Comparison of ENCODE assay signal across 15 cellular contexts in the genomic region with DNA sequence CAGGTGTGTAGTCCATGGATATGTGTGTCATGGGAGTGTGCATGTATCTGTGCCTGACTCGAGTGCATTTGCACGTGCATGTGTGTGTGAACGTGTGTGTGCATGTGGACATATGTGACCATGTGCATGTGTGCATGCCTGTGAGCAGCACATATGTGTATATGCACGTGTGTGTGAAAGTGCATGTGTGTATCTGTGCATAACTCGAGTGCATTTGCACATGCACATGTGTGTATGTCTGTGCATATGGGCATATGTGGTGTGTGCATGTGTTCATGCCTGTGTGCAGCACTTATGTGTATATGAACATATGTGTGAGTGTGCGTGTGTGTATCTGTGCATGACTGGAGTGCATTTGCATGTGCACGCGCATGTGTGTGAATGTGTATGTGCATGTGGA. TPM values are rescaled to one million over a fixed set of nuclear protein-coding genes. Genes with fewer than 3 reads are reported as not detected.
DNase-seq lines count a peak whose midpoint lies in the region; ATAC-seq and FAIRE-seq lines count a peak whose summit lies in the region.
"Had no signal": no experiment of that assay in that cellular context is flagged by ENCODE, and none has a peak within 500 bp of the region (broad histone marks: within the 10 kb centered on the region; RNA-seq: fewer than 3 reads in every experiment).

No MANE protein-coding gene starts in this region.

- no peak overlapping the region for H3K4me3 ChIP-seq in trophoblast cell (ENCODE audit: low read depth, low read length)
- H3K4me3 ChIP-seq: SK-N-MC had no signal

- no peaks in the 10 kb centered on the region for H3K79me1 ChIP-seq in trophoblast cell (ENCODE audit: low read length)

- no peak overlapping the region for H4K12ac ChIP-seq in trophoblast cell (ENCODE audit: low read depth, low read length)

- peak overlapping the region; percentile 69 for H3K27ac Mint-ChIP-seq in activated CD4-positive, alpha-beta T cell treated with anti-CD3 and anti-CD28 coated beads, Interleukin-2, amount 10 ng/mL, durations not matched to agents 7 days and 5 days
- H3K27ac Mint-ChIP-seq in activated CD8-positive, alpha-beta T cell treated with anti-CD3 and anti-CD28 coated beads, Interleukin-2, amount 10 ng/mL, durations not matched to agents 7 days and 5 days = peak overlapping the region; percentile 83

- H4K91ac ChIP-seq in trophoblast cell (ENCODE audit: low read depth, low read length) = no peak overlapping the region

- peak; percentile 99 for FAIRE-seq in HTR-8/SVneo (lab: Jason Lieb, UNC)

- no peaks in the 10 kb centered on the region for H3K36me3 Mint-ChIP-seq in activated CD4-positive, alpha-beta T cell treated with anti-CD3 and anti-CD28 coated beads, Interleukin-2, amount 10 ng/mL, durations not matched to agents 7 days and 5 days (ENCODE audit: low read depth)
- H3K36me3 Mint-ChIP-seq in activated CD8-positive, alpha-beta T cell treated with anti-CD3 and anti-CD28 coated beads, Interleukin-2, amount 10 ng/mL, durations not matched to agents 7 days and 5 days (ENCODE audit: low read depth) = no peaks in the 10 kb centered on the region

- no peaks in the 10 kb centered on the region for H3K79me2 ChIP-seq in trophoblast cell (ENCODE audit: control insufficient read depth, insufficient read depth, low read length, poor library complexity)

- POLR2A ChIA-PET in activated CD4-positive, alpha-beta T cell treated with anti-CD3 and anti-CD28 coated beads, Interleukin-2, amount 10 ng/mL, durations not matched to agents 7 days and 5 days (lab: Charles Lee) = no interaction called here
- POLR2A ChIA-PET in activated CD8-positive, alpha-beta T cell treated with anti-CD3 and anti-CD28 coated beads, Interleukin-2, amount 10 ng/mL, durations not matched to agents 7 days and 5 days (lab: Charles Lee) = no interaction called here

- no peak overlapping the region for H2AK5ac ChIP-seq in trophoblast cell (ENCODE audit: low read length)

- H3K18ac ChIP-seq in trophoblast cell (ENCODE audit: low read length) = no peak overlapping the region

- H3K9me3 ChIP-seq in trophoblast cell (ENCODE audit: insufficient read depth, low read depth, low read length) = peaks cover 10% of the 10 kb centered on the region
- H3K9me3 ChIP-seq: BE2C had no signal

- no peaks in the 10 kb centered on the region for H3K27me3 Mint-ChIP-seq in activated CD4-positive, alpha-beta T cell treated with anti-CD3 and anti-CD28 coated beads, Interleukin-2, amount 10 ng/mL, durations not matched to agents 7 days and 5 days
- H3K27me3 Mint-ChIP-seq in activated CD8-positive, alpha-beta T cell treated with anti-CD3 and anti-CD28 coated beads, Interleukin-2, amount 10 ng/mL, durations not matched to agents 7 days and 5 days (ENCODE audit: low read depth) = no peaks in the 10 kb centered on the region

- no peaks in the 10 kb centered on the region for H3K9me3 Mint-ChIP-seq in activated CD4-positive, alpha-beta T cell treated with anti-CD3 and anti-CD28 coated beads, Interleukin-2, amount 10 ng/mL, durations not matched to agents 7 days and 5 days
- H3K9me3 Mint-ChIP-seq in activated CD8-positive, alpha-beta T cell treated with anti-CD3 and anti-CD28 coated beads, Interleukin-2, amount 10 ng/mL, durations not matched to agents 7 days and 5 days (ENCODE audit: insufficient read depth) = no peaks in the 10 kb centered on the region

- no peak overlapping the region for H2BK120ac ChIP-seq in trophoblast cell (ENCODE audit: insufficient read depth, low read length, poor library complexity)

- no peak overlapping the region for H3K4me2 ChIP-seq in trophoblast cell (ENCODE audit: low read length)

- no peak overlapping the region for H3K4ac ChIP-seq in trophoblast cell (ENCODE audit: low read depth, low read length)

- no CpG with 5 or more reads among the region's 8 CpGs for WGBS in trophoblast cell (ENCODE audit: extremely low coverage, insufficient coverage, insufficient read length)

- H3K36me3 ChIP-seq in trophoblast cell (ENCODE audit: control insufficient read depth in 1 of 2, insufficient read depth in 2 of 2, low read length in 2 of 2) = no peaks in the 10 kb centered on the region
- H3K36me3 ChIP-seq: BE2C had no signal

- H3K14ac ChIP-seq in trophoblast cell (ENCODE audit: low read length) = no peak overlapping the region

- no peak overlapping the region for H2BK12ac ChIP-seq in trophoblast cell (ENCODE audit: low read length)

- peaks cover 33% of the 10 kb centered on the region for H3K4me1 Mint-ChIP-seq in activated CD4-positive, alpha-beta T cell treated with anti-CD3 and anti-CD28 coated beads, Interleukin-2, amount 10 ng/mL, durations not matched to agents 7 days and 5 days
- H3K4me1 Mint-ChIP-seq in activated CD8-positive, alpha-beta T cell treated with anti-CD3 and anti-CD28 coated beads, Interleukin-2, amount 10 ng/mL, durations not matched to agents 7 days and 5 days (ENCODE audit: low read depth) = peaks cover 23% of the 10 kb centered on the region

- no peak overlapping the region for H2AFZ ChIP-seq in trophoblast cell (ENCODE audit: insufficient read depth, low read length, poor library complexity)

- no peak overlapping the region for H4K8ac ChIP-seq in trophoblast cell (ENCODE audit: low read depth, low read length)

- no peak overlapping the region for H3K4me3 Mint-ChIP-seq in activated CD4-positive, alpha-beta T cell treated with anti-CD3 and anti-CD28 coated beads, Interleukin-2, amount 10 ng/mL, durations not matched to agents 7 days and 5 days
- H3K4me3 Mint-ChIP-seq in activated CD8-positive, alpha-beta T cell treated with anti-CD3 and anti-CD28 coated beads, Interleukin-2, amount 10 ng/mL, durations not matched to agents 7 days and 5 days = no peak overlapping the region

- H3K27ac ChIP-seq in trophoblast cell (ENCODE audit: low read depth, low read length) = no peak overlapping the region
- H3K27ac ChIP-seq: 22Rv1, SK-N-MC had no signal

- H3K4me1 ChIP-seq in trophoblast cell (ENCODE audit: control insufficient read depth in 1 of 2, insufficient read depth in 2 of 2, low read length in 2 of 2) = no peaks in the 10 kb centered on the region

- no peak overlapping the region for H2BK5ac ChIP-seq in trophoblast cell (ENCODE audit: low read depth, low read length, poor library complexity)

- no peak for ATAC-seq in activated CD8-positive, alpha-beta T cell treated with anti-CD3 and anti-CD28 coated beads, Interleukin-2, amount 10 ng/mL, durations not matched to agents 7 days and 5 days

- no peak overlapping the region for H3K9ac ChIP-seq in trophoblast cell (ENCODE audit: low read length)

- no peaks in the 10 kb centered on the region for H3K27me3 ChIP-seq in trophoblast cell (ENCODE audit: insufficient read depth, low read length)
- H3K27me3 ChIP-seq: BE2C had no signal

- CTCF ChIA-PET in activated CD4-positive, alpha-beta T cell treated with anti-CD3 and anti-CD28 coated beads, Interleukin-2, amount 10 ng/mL, durations not matched to agents 7 days and 5 days (lab: Charles Lee) = interaction anchor here (0.6 kb wide), 1 partner anchor 334 kb away, joined by 3 read pairs; no protein-coding TSS in a partner anchor
- CTCF ChIA-PET in activated CD8-positive, alpha-beta T cell treated with anti-CD3 and anti-CD28 coated beads, Interleukin-2, amount 10 ng/mL, durations not matched to agents 7 days and 5 days (lab: Charles Lee) = interaction anchor here (2.4 kb wide), 1 partner anchor 15 kb away, joined by 15 read pairs; no protein-coding TSS in a partner anchor

- peak overlapping the region; percentile 63 for H3K23ac ChIP-seq in trophoblast cell (ENCODE audit: low read length)

- no peak for DNase-seq in activated CD4-positive, alpha-beta T cell treated with anti-CD3 and anti-CD28 coated beads, Interleukin-2, amount 10 ng/mL, durations not matched to agents 7 days and 5 days
- no peak for DNase-seq in activated CD4-positive, alpha-beta T cell treated with anti-CD3 and anti-CD28 coated beads, Interleukin-2, amount 50 U/mL, for 4 hours
- DNase-seq in HTR-8/SVneo (ENCODE audit: insufficient read length, low spot score) = no peak
- DNase-seq in activated CD8-positive, alpha-beta T cell treated with anti-CD3 and anti-CD28 coated beads, Interleukin-2, amount 10 ng/mL, durations not matched to agents 7 days and 5 days = no peak
- DNase-seq in trophoblast cell = no peak
- no peak for DNase-seq in stimulated activated naive CD4-positive, alpha-beta T cell (lab: John Stamatoyannopoulos, UW)
- DNase-seq in RKO (ENCODE audit: low spot score) = no peak
- DNase-seq in cortex of kidney (lab: John Stamatoyannopoulos, UW) = no peak
- DNase-seq: BE2C, COR-L47, NCI-H2029 treated with DMSO at 0.1 percent for 48 hours, NCI-H2171 treated with DMSO at 0.1 percent for 48 hours, NCI-H446 treated with DMSO at 0.1 percent for 48 hours had no signal

RNA-seq across cellular contexts. Expression of gene GNA12, which starts 35.2 kb away (rescaled TPM):
- total RNA-seq in activated CD4-positive, alpha-beta T cell treated with anti-CD3 and anti-CD28 coated beads, Interleukin-2, amount 10 ng/mL, durations not matched to agents 7 days and 5 days = 10 to 100 TPM; 16.2 to 17.1 TPM
- 10 to 100 TPM; 17.9 to 18.1 TPM for total RNA-seq in activated CD8-positive, alpha-beta T cell treated with anti-CD3 and anti-CD28 coated beads, Interleukin-2, amount 10 ng/mL, durations not matched to agents 7 days and 5 days
- polyA plus RNA-seq in trophoblast cell (2013) = 166 and 173 TPM in 2 replicates
